In the genomic region with DNA sequence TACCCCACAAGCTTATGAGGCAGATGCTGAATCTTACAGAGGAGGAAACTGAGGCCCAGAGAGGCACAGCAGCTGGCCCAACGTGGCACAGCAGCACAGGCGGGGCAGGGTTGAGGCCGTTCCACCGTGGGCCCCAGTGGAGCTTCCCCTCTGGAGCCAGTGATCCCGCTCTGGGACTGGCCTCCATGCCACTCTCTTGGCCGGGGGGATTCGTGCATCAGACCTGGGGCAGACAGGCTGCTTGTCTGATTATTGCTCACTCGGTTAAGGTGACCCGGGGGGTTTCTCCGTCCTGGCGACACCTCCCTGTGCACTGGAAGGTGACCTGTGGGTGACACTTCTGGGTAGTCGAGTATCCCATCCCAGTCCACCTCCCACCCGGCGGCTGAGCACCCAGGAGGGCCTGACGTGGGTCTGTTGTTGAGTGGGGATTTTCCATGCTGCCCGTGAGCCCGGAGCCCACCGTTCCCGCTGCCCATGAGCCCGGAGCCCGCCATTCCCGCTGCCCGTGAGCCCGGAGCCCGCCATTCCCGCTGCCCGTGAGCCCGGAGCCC, we compare ENCODE assay signal across 18 cellular contexts.
"Had no signal": no experiment of that assay in that cellular context is flagged by ENCODE, and none has a peak within 500 bp of the region (broad histone marks: within the 10 kb centered on the region; RNA-seq: fewer than 3 reads in every experiment).

No MANE protein-coding gene starts in this region.

- H3K36me3 ChIP-seq: breast epithelium, upper lobe of left lung had no signal

- ATAC-seq: activated CD4-positive, CD25-positive, alpha-beta regulatory T cell treated with anti-CD3 and anti-CD28 coated beads, Interleukin-2, amount 50 U/mL, for 24 hours; activated CD8-positive, alpha-beta T cell treated with anti-CD3 and anti-CD28 coated beads for 36 hours; activated T-helper 17 cell treated with anti-CD3 and anti-CD28 coated beads, Interleukin-2, amount 50 U/mL, for 72 hours; T-cell had no signal

- DNase-seq: activated CD4-positive, alpha-beta T cell treated with anti-CD3 and anti-CD28 coated beads, Interleukin-2, amount 10 ng/mL, durations not matched to agents 7 days and 5 days; activated CD8-positive, alpha-beta T cell treated with anti-CD3 and anti-CD28 coated beads for 36 hours; activated naive CD8-positive, alpha-beta T cell treated with anti-CD3 and anti-CD28 coated beads, Interleukin-2, amount 10 ng/mL, durations not matched to agents 7 days and 5 days; activated T-cell treated with anti-CD3 and anti-CD28 coated beads, Interleukin-2, amount 50 U/mL, for 24 hours; amniotic stem cell; erythroblast; foreskin fibroblast; hippocampal formation; mesenchymal stem cell; stimulated activated CD4-positive, alpha-beta T cell treated with anti-CD3 and anti-CD28 coated beads, Interleukin-4, amount 100 ng/mL, for 1 hour; stimulated activated naive CD4-positive, alpha-beta T cell treated with Interleukin-2 at 50 U/mL for 16 hours; T-cell had no signal

- H3K4me1 ChIP-seq: breast epithelium, upper lobe of left lung had no signal

- H3K4me3 ChIP-seq: breast epithelium, coronary artery, upper lobe of left lung had no signal

- H3K9me3 ChIP-seq: breast epithelium, upper lobe of left lung had no signal

- H3K27ac ChIP-seq: breast epithelium, coronary artery, upper lobe of left lung, VCaP had no signal
